12 cellular contexts compared by ENCODE assay signal in the genomic region with DNA sequence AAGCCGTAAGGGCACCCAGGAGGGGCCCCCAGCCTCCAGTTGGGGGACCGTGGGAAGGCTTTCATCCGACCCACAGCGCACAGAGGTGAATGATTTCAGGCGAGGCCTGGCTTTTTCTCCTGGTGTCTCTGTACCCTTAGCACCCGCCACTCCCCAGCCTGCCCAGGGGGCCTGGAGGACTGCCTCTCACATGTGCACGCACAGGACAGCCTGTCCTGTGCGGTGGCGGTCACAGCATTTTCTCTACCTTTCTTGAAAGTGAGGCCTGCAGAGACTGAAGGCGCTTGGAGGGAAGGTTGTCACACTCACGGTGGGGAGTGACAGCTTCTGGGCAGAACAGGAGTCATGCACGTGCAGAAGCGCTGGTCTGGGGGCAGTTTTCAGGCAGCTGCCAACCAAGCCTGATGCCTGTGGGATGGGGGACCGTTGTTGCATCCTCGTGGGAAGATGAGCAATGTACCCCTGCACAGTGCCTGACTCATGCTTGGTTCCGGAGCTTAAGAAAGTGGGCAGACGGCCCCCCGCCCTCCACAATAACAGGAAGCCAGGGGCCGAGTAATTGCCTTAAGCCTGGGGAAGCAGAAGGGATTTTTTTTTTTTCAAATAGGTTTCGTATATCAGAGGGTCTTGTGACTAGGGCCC.
DNase-seq lines count a peak whose midpoint lies in the region; ATAC-seq and TF ChIP-seq lines count a peak whose summit lies in the region.
"Had no signal": no experiment of that assay in that cellular context is flagged by ENCODE, and none has a peak within 500 bp of the region (broad histone marks: within the 10 kb centered on the region; RNA-seq: fewer than 3 reads in every experiment).

No MANE protein-coding gene starts in this region.

- peak overlapping the region; percentile 33; the same call in 1 of the 2 replicates for H2BK120ac ChIP-seq in IMR-90 (ENCODE audit: low read depth, low read length)

- dilution Hi-C loops in IMR-90 (cut with HindIII; ENCODE audit: low sequenced_read_pairs, unreplicated experiment): no loop called here

- peaks cover 8% of the 10 kb centered on the region for H3K9me3 ChIP-seq in AG04450 (ENCODE audit: control insufficient read depth, insufficient read depth, low read length)
- peaks cover 4% of the 10 kb centered on the region for H3K9me3 ChIP-seq in IMR-90 (ENCODE audit: control insufficient read depth, insufficient read depth, low read length)
- peaks cover 0 to 4% of the 10 kb centered on the region in 2 donors for H3K9me3 ChIP-seq in left lung
- no peaks in the 10 kb centered on the region for H3K9me3 ChIP-seq in PC-9 (ENCODE audit: insufficient read depth, low read depth)

- H2AK5ac ChIP-seq in IMR-90 (ENCODE audit: low read depth, low read length): peak overlapping the region; percentile 80

- H4K5ac ChIP-seq in IMR-90 (ENCODE audit: low read depth, low read length): no peak overlapping the region

- H3F3A ChIP-seq in PC-9 (ENCODE audit: insufficient read depth, low read depth): no peaks in the 10 kb centered on the region

- no peaks in the 10 kb centered on the region for H3K9me2 ChIP-seq in PC-9 (ENCODE audit: insufficient read depth)

- no peaks in the 10 kb centered on the region for H3K36me3 ChIP-seq in IMR-90 (ENCODE audit: control insufficient read depth, insufficient read depth, low read length)
- no peaks in the 10 kb centered on the region for H3K36me3 ChIP-seq in left lung
- H3K36me3 ChIP-seq in PC-9 (ENCODE audit: low read depth): no peaks in the 10 kb centered on the region
- H3K36me3 ChIP-seq: thoracic aorta had no signal

- H3K9me3 Mint-ChIP-seq in activated naive CD8-positive, alpha-beta T cell treated with anti-CD3 and anti-CD28 coated beads, Interleukin-2, amount 50 U/mL, for 24 hours: no peaks in the 10 kb centered on the region

- H3K79me1 ChIP-seq in IMR-90 (ENCODE audit: low read depth in 1 of 2, low read length in 2 of 2): peaks cover 0 to 5% of the 10 kb centered on the region in 2 experiments; a peak in 2 of 4 replicates

- H3K4me1 ChIP-seq in IMR-90 (ENCODE audit: control insufficient read depth, insufficient read depth, low read length): peaks cover 13% of the 10 kb centered on the region
- peaks cover 0 to 13% of the 10 kb centered on the region in 2 donors for H3K4me1 ChIP-seq in left lung
- H3K4me1 ChIP-seq in PC-9 (replicated peaks; ENCODE audit: insufficient read depth): no peaks in the 10 kb centered on the region

- in situ Hi-C loops in IMR-90 (cut with MboI; ENCODE audit: low sequenced_read_pairs): no loop called here

- peak overlapping the region; percentile 76 for H2AFZ ChIP-seq in IMR-90 (replicated peaks; ENCODE audit: low read length, poor library complexity)
- H2AFZ ChIP-seq in PC-9: no peak overlapping the region

- H3K18ac ChIP-seq in IMR-90 (ENCODE audit: low read depth, low read length): no peak overlapping the region

- H3K27ac Mint-ChIP-seq in activated naive CD8-positive, alpha-beta T cell treated with anti-CD3 and anti-CD28 coated beads, Interleukin-2, amount 50 U/mL, for 24 hours: no peak overlapping the region
- H3K27ac Mint-ChIP-seq: CD4-positive, CD25-positive, alpha-beta regulatory T cell had no signal

- H3K36me3 Mint-ChIP-seq in activated naive CD8-positive, alpha-beta T cell treated with anti-CD3 and anti-CD28 coated beads, Interleukin-2, amount 50 U/mL, for 24 hours (ENCODE audit: low read depth): no peaks in the 10 kb centered on the region
- H3K36me3 Mint-ChIP-seq: CD4-positive, CD25-positive, alpha-beta regulatory T cell had no signal

- 0 out of 2 replicates have a peak overlapping the region, but pooled peaks have one; percentile 22 for H3K56ac ChIP-seq in IMR-90 (ENCODE audit: extremely low read depth, insufficient read depth, low read length)

- no peak overlapping the region for H3K4me2 ChIP-seq in IMR-90 (ENCODE audit: low read depth, low read length)
- H3K4me2 ChIP-seq in PC-9: no peak overlapping the region

- H3K27ac ChIP-seq in AG04450 (ENCODE audit: low read depth, low read length) (peak overlapping the region; percentile 75), IMR-90 (ENCODE audit: insufficient read depth, low read length) (peak overlapping the region; percentile 3; the same call in 1 of the 2 replicates), left lung (peak overlapping the region in 1 of 2 donors; percentile 33), PC-9 (no peak overlapping the region)
- H3K27ac ChIP-seq: thoracic aorta had no signal

- peak overlapping the region; percentile 21; the same call in 1 of the 2 replicates for H4K91ac ChIP-seq in IMR-90 (ENCODE audit: insufficient read depth, low read depth, low read length)

- peak overlapping the region; percentile 49; the same call in 1 of the 2 replicates for H3K4ac ChIP-seq in IMR-90 (ENCODE audit: low read depth, low read length)

- intact Hi-C loops in IMR-90 (cut with micrococcal nuclease): no loop called here
- intact Hi-C loops in left lung (cut with DNase I): no loop called here
- intact Hi-C loops in PC-9 (cut with micrococcal nuclease; ENCODE audit: unreplicated experiment): no loop called here

- POLR2A ChIA-PET in AG04450 (lab: Yijun Ruan, JAX): no interaction called here
- POLR2A ChIA-PET in IMR-90 (lab: Charles Lee; ENCODE audit: unreplicated experiment): no interaction called here
- POLR2A ChIA-PET in PC-9 (lab: Charles Lee; ENCODE audit: unreplicated experiment): no interaction called here

- peaks cover 2% of the 10 kb centered on the region for H3K27me3 Mint-ChIP-seq in activated naive CD8-positive, alpha-beta T cell treated with anti-CD3 and anti-CD28 coated beads, Interleukin-2, amount 50 U/mL, for 24 hours

- no peaks in the 10 kb centered on the region for H3K4me1 Mint-ChIP-seq in activated naive CD8-positive, alpha-beta T cell treated with anti-CD3 and anti-CD28 coated beads, Interleukin-2, amount 50 U/mL, for 24 hours
- H3K4me1 Mint-ChIP-seq: CD4-positive, CD25-positive, alpha-beta regulatory T cell had no signal

- 0 out of 2 replicates have a peak overlapping the region, but pooled peaks have one; percentile 27 for H3K14ac ChIP-seq in IMR-90 (replicated peaks; ENCODE audit: low read depth, low read length)

- no peak overlapping the region for H3K9ac ChIP-seq in IMR-90 (ENCODE audit: low read depth, low read length)

- no peaks in the 10 kb centered on the region for H3K27me3 ChIP-seq in AG04450 (ENCODE audit: control insufficient read depth, insufficient read depth, low read length)
- no peaks in the 10 kb centered on the region for H3K27me3 ChIP-seq in IMR-90 (ENCODE audit: control insufficient read depth, insufficient read depth, low read length)
- H3K27me3 ChIP-seq in left lung: no peaks in the 10 kb centered on the region
- 0 out of 2 replicates have a peak, but pooled peaks cover 24% of the 10 kb centered on the region for H3K27me3 ChIP-seq in PC-9 (ENCODE audit: insufficient read depth, low read depth)

- no peak overlapping the region for H3K4me3 ChIP-seq in AG04450 (ENCODE audit: low read depth, low read length)
- no peak overlapping the region for H3K4me3 ChIP-seq in IMR-90 (ENCODE audit: insufficient read depth, low read depth, low read length)
- H3K4me3 ChIP-seq in left lung: no peak overlapping the region
- no peak overlapping the region for H3K4me3 ChIP-seq in PC-9
- H3K4me3 ChIP-seq: thoracic aorta had no signal

- H3K79me2 ChIP-seq in PC-9 (ENCODE audit: low read depth): no peaks in the 10 kb centered on the region

- H4K8ac ChIP-seq in IMR-90 (ENCODE audit: low read depth in 2 of 2, low read length in 2 of 2): peak overlapping the region; percentile 44 to 79

- WGBS in IMR-90 (ENCODE audit: extremely low coverage in 2 of 2, insufficient read length in 1 of 2), 2 experiments: 87% methylated on average over 7 of the region's 20 CpGs; no CpG with 5 or more reads in 1 of the 2 experiments

- peak overlapping the region; percentile 66 for H2AK9ac ChIP-seq in IMR-90 (replicated peaks; ENCODE audit: low read depth, low read length, poor library complexity)

- no peak overlapping the region for H3K4me3 Mint-ChIP-seq in activated naive CD8-positive, alpha-beta T cell treated with anti-CD3 and anti-CD28 coated beads, Interleukin-2, amount 50 U/mL, for 24 hours
- H3K4me3 Mint-ChIP-seq: CD4-positive, CD25-positive, alpha-beta regulatory T cell had no signal

- H2BK5ac ChIP-seq in IMR-90 (ENCODE audit: low read depth, low read length, poor library complexity, severe bottlenecking): peak overlapping the region; percentile 50

- TF ChIP-seq RAD21 in IMR-90 (IDR thresholded peaks at IDR 0.05; ENCODE audit: low read length): no peak

- H2BK15ac ChIP-seq in IMR-90 (ENCODE audit: low read depth, low read length): peak overlapping the region; percentile 76; the same call in 2 of the 3 replicates

- 0 out of 2 replicates have a peak, but pooled peaks cover 6% of the 10 kb centered on the region for H3K9me1 ChIP-seq in IMR-90 (ENCODE audit: insufficient read depth, low read length)

- TF ChIP-seq CTCF in AG04450 (IDR thresholded peaks at IDR 0.05; ENCODE audit: low read depth, low read length) (no peak), IMR-90 (conservative IDR thresholded peaks at IDR 0.05; ENCODE audit: low read depth, low read length) (no peak), left lung (IDR thresholded peaks at IDR 0.05) (no peak), PC-9 (conservative IDR thresholded peaks at IDR 0.05) (no peak)

- H2BK20ac ChIP-seq in IMR-90 (ENCODE audit: low read depth, low read length): peak overlapping the region; percentile 15; the same call in 1 of the 2 replicates

- H3K23ac ChIP-seq in IMR-90 (ENCODE audit: low read depth, low read length): peak overlapping the region; percentile 10; the same call in 1 of the 2 replicates

- CTCF ChIA-PET in AG04450 (lab: Charles Lee): interaction anchor here (0.6 to 2.5 kb wide), 3 partner anchors 22 to 340 kb away, joined by 4 to 12 read pairs (median 4); no protein-coding TSS in a partner anchor
- CTCF ChIA-PET in IMR-90 (lab: Yijun Ruan, JAX): interaction anchor here (0.6 kb wide), 1 partner anchor 9 kb away, joined by 3 read pairs; no protein-coding TSS in a partner anchor
- CTCF ChIA-PET in PC-9 (lab: Charles Lee): no interaction called here

- BruUV-seq in IMR-90 (replicated peaks; lab: Mats Ljungman, UMichigan) (no TSS peak), PC-9 (replicated peaks; lab: Mats Ljungman, UMichigan) (no TSS peak)

- ATAC-seq in IMR-90 (ENCODE audit: low read depth): peak; percentile 86
- peak; percentile 35 for ATAC-seq in activated naive CD8-positive, alpha-beta T cell treated with anti-CD3 and anti-CD28 coated beads, Interleukin-2, amount 50 U/mL, for 24 hours
- peak; percentile 25 for ATAC-seq in left lung

- TF ChIP-seq POLR2A in IMR-90 (IDR thresholded peaks at IDR 0.05; ENCODE audit: low read depth, low read length): no peak

- H4K20me1 ChIP-seq in IMR-90 (ENCODE audit: insufficient read depth, low read length) (peaks cover 3% of the 10 kb centered on the region; the same call in 1 of the 2 replicates), PC-9 (ENCODE audit: insufficient read depth) (no peaks in the 10 kb centered on the region)

- DNase-seq in AG04450 (ENCODE audit: low read depth, low spot score) (no peak), IMR-90 (peak; percentile 92), left lung (peak in 1 of 2 donors; percentile 66), OCI-M2 (lab: John Stamatoyannopoulos, UW; ENCODE audit: unreplicated experiment) (no peak), ecto neural progenitor cell (ENCODE audit: low spot score) (no peak), PC-9 (no peak)
- no peak for DNase-seq in activated naive CD8-positive, alpha-beta T cell treated with anti-CD3 and anti-CD28 coated beads, Interleukin-2, amount 50 U/mL, for 24 hours
- DNase-seq in NK-92 treated with Interleukin-12 subunit alpha and Interleukin-12 subunit beta, amount 100 ng/mL, for 24 hours (lab: John Stamatoyannopoulos, UW): no peak
- DNase-seq: aorta; stimulated activated CD4-positive, alpha-beta T cell treated with anti-CD3 and anti-CD28 coated beads, Interleukin-2, amount 100 ng/mL, for 24 hours had no signal

Comparison
In these comparisons a context has a peak if more than half of its experiments do, and no peak if none do; other contexts are left out.
1. ATAC-seq: peak in every context shown above with its lines; median percentile 86 in IMR-90; 35 in activated naive CD8-positive, alpha-beta T cell treated with anti-CD3 and anti-CD28 coated beads, Interleukin-2, amount 50 U/mL, for 24 hours; 25 in left lung.